ENCODE assay signal across 21 cellular contexts in the genomic region with DNA sequence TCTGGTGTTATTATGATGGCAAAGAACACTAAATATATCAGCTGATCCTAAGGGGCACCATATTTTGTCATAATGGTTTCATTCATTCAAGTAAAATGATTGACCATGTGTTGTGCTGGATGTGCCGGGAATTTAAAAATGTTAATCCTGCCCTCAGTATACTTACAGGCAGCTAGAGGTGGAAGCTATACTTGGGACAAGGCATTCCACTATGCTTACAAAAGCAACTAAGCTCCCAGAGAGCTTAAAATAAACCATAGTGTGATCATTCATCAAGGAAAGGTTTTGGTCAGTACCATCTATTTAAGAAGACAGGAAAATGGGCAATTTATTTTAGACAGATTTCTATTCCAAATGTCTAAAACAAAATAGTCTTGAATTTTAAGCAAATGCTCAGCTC.
"Had no signal": no experiment of that assay in that cellular context is flagged by ENCODE, and none has a peak within 500 bp of the region (broad histone marks: within the 10 kb centered on the region; RNA-seq: fewer than 3 reads in every experiment).

No MANE protein-coding gene starts in this region.

- H3K36me3 ChIP-seq: MG63, SJCRH30 had no signal

- ATAC-seq: HepG2, SK-N-SH treated with all-trans-retinoic acid at 6 μM for 48 hours had no signal

- H3K9me3 ChIP-seq: MG63, SJCRH30 had no signal

- H3K4me3 ChIP-seq: MG63, SJCRH30 had no signal

- H3K27me3 ChIP-seq: MG63, SJCRH30 had no signal

- DNase-seq: IMR-90, Karpas-422, KG1, MG63, NCI-H1092, NCI-H1105 treated with DMSO at 0.1 percent for 48 hours, NCI-H1417 treated with DMSO at 0.1 percent for 48 hours, NCI-H146, NCI-H1694 treated with DMSO at 0.1 percent for 48 hours, NCI-H1930, NCI-H2081, NCI-H2107, NCI-H2227 treated with DMSO at 0.1 percent for 48 hours, NCI-H524, NCI-H526 treated with DMSO at 0.1 percent for 48 hours, NCI-H748 treated with DMSO at 0.1 percent for 48 hours, RPMI8226, SHP77 treated with DMSO at 0.1 percent for 48 hours, SJCRH30 had no signal

- H3K27ac ChIP-seq: SJCRH30 had no signal
